ENCODE assay signal across 8 cellular contexts in the genomic region with DNA sequence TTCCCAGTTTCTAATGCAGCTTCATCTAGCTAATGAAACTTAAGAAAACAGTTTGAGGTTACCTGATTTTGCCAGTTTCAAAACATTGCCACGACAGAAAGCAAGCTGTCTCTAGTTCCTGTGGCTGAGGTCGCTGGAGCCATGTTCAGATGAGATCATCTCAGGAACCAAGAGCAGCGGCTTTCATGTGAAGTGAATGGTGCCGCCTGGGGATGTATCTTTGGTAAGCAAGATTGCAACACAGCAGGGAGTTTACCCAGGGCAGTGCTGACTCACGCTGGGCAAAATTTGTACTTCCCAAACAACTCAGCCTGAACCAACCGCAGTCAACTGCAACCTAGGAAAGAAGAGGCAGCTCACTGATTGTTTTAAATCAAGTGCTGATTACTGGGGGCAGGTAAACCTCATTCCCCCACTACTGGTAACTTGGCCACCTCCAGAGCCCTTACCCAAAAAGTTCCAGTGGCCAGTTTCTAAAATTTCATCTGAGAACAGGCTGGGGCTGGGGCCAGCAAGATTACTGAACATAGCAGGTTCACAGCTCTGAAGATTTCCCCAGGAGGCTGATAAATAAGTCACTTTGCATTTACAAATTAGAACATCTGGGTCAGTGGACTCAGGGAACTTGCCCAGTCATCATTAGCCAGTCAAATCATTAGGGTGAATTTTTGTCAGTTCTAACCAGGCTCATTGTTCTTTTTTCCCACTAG. TPM values are rescaled to one million over a fixed set of nuclear protein-coding genes. Genes with fewer than 3 reads are reported as not detected.
DNase-seq lines count a peak whose midpoint lies in the region; ATAC-seq, FAIRE-seq and TF ChIP-seq lines count a peak whose summit lies in the region.

A gene with protein sequence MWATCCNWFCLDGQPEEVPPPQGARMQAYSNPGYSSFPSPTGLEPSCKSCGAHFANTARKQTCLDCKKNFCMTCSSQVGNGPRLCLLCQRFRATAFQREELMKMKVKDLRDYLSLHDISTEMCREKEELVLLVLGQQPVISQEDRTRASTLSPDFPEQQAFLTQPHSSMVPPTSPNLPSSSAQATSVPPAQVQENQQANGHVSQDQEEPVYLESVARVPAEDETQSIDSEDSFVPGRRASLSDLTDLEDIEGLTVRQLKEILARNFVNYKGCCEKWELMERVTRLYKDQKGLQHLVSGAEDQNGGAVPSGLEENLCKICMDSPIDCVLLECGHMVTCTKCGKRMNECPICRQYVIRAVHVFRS (minus strand): TSS at position 194 of the 710 bp plus-strand sequence. CDS start 37,154 bp downstream, outside the sequence.

- no peaks in the 10 kb centered on the region for H3K9me1 ChIP-seq in endothelial cell of umbilical vein (replicated peaks; ENCODE audit: control insufficient read depth, extremely low read depth, insufficient read depth, low read length)

- intact Hi-C loops in CD14-positive monocyte (cut with micrococcal nuclease) (loop anchor here (2.0 to 5.0 kb wide), 2 partner anchors 25 to 36 kb away; no protein-coding TSS in a partner anchor), endothelial cell of umbilical vein (cut with micrococcal nuclease) (loop anchor here (1.0 to 2.0 kb wide), 4 partner anchors 26 to 65 kb away; a partner anchor contains a TSS)

- no peak within 1 kb of the TSS for H3K4me3 ChIP-seq in endothelial cell of umbilical vein (replicated peaks in 1 of 3; ENCODE audit: insufficient read depth in 1 of 3, low read depth in 1 of 3, low read length in 3 of 3)

- ATAC-seq in GM19351 (IDR thresholded peaks at IDR 0.05; ENCODE audit: unreplicated experiment), result peak; percentile 90
- peak; percentile 79 for ATAC-seq in HG03521 (IDR thresholded peaks at IDR 0.05; ENCODE audit: unreplicated experiment)

- dilution Hi-C loops in endothelial cell of umbilical vein (cut with MboI; ENCODE audit: extremely low pct_ligation_motif_present, low sequenced_read_pairs), result no loop called here

- no peaks in the 10 kb centered on the region for H3K27me3 ChIP-seq in endothelial cell of umbilical vein (ENCODE audit: control insufficient read depth in 2 of 2, insufficient read depth in 2 of 2, low read length in 2 of 2)

- H3K27me3 Mint-ChIP-seq in CD14-positive monocyte (ENCODE audit: low read depth in 3 of 3), result no peaks in the 10 kb centered on the region

- H3K27ac Mint-ChIP-seq in CD14-positive monocyte, result peak within 1 kb of the TSS; percentile 95 to 99 (median 97)

- H3K27ac ChIP-seq in endothelial cell of umbilical vein (ENCODE audit: insufficient read depth, low read depth, low read length), result peak within 1 kb of the TSS; percentile 81

- peak within 1 kb of the TSS; percentile 79 for H3K4me2 ChIP-seq in endothelial cell of umbilical vein (ENCODE audit: insufficient read depth, low read length)

- peaks cover 24 to 25% of the 10 kb centered on the region in 2 donors for H3K36me3 Mint-ChIP-seq in CD14-positive monocyte

- no peaks in the 10 kb centered on the region for H3K9me3 Mint-ChIP-seq in CD14-positive monocyte

- H3K9ac ChIP-seq in endothelial cell of umbilical vein (replicated peaks; ENCODE audit: extremely low read depth, insufficient read depth, low read length), result peak within 1 kb of the TSS; percentile 69

- POLR2A ChIA-PET in endothelial cell of umbilical vein (lab: Charles Lee), result interaction anchor here (0.7 to 1.8 kb wide), 3 partner anchors 35 to 61 kb away, joined by 4 to 6 read pairs (median 6); no protein-coding TSS in a partner anchor

- CTCF ChIA-PET in endothelial cell of umbilical vein (lab: Charles Lee), result interaction anchor here (0.6 to 3.3 kb wide), 20 partner anchors 8 to 515 kb away, joined by 3 to 24 read pairs (median 5); a partner anchor contains a TSS

- TF ChIP-seq CTCF in CD14-positive monocyte (IDR thresholded peaks at IDR 0.05) (no peak), endothelial cell of umbilical vein (IDR thresholded peaks at IDR 0.05; ENCODE audit: extremely low read depth in 1 of 2, insufficient read depth in 1 of 2, low read depth in 1 of 2, low read length in 2 of 2) (peak in 1 of 2 donors; percentile 11)

- H3K4me1 Mint-ChIP-seq in CD14-positive monocyte, result peaks cover 67% of the 10 kb centered on the region

- FAIRE-seq in endothelial cell of umbilical vein (lab: Jason Lieb, UNC), result peak; percentile 95

- peak within 1 kb of the TSS; percentile 63 for H2AFZ ChIP-seq in endothelial cell of umbilical vein (ENCODE audit: low read depth, low read length)

- TF ChIP-seq POLR2A in endothelial cell of umbilical vein (IDR thresholded peaks at IDR 0.05; ENCODE audit: low read depth, low read length), result peak; percentile 28

- no peaks in the 10 kb centered on the region for H3K79me2 ChIP-seq in endothelial cell of umbilical vein (ENCODE audit: control insufficient read depth, insufficient read depth, low read length)

- peak within 1 kb of the TSS; percentile 71 to 73 for H3K4me3 Mint-ChIP-seq in CD14-positive monocyte

- peaks cover 7% of the 10 kb centered on the region for H3K4me1 ChIP-seq in endothelial cell of umbilical vein (ENCODE audit: control insufficient read depth, extremely low read depth, insufficient read depth, low read length)

- peak; percentile 94 for DNase-seq in CD14-positive monocyte (ENCODE audit: low spot score)
- peak; percentile 90 for DNase-seq in NOMO-1 treated with dmso at 0.1 percent for 144 hours (lab: John Stamatoyannopoulos, UW; ENCODE audit: unreplicated experiment)
- DNase-seq in activated CD8-positive, alpha-beta memory T cell treated with anti-CD3 and anti-CD28 coated beads, Interleukin-2, amount 50 U/mL, for 1 hour (ENCODE audit: extremely low read depth), result peak; percentile 81
- peak; percentile 95 for DNase-seq in endothelial cell of umbilical vein (ENCODE audit: low read depth, low spot score)
- DNase-seq in midbrain (lab: John Stamatoyannopoulos, UW), result peak; percentile 95
- peak; percentile 68 to 71 for DNase-seq in stimulated activated CD8-positive, alpha-beta memory T cell treated with anti-CD3 and anti-CD28 coated beads, Interleukin-2, amount 100 ng/mL, for 1 hour (ENCODE audit: low read depth in 2 of 2)

- TSS peak; percentile 95 for BruUV-seq in endothelial cell of umbilical vein (replicated peaks; lab: Mats Ljungman, UMichigan)

- no peaks in the 10 kb centered on the region for H4K20me1 ChIP-seq in endothelial cell of umbilical vein (replicated peaks; ENCODE audit: control insufficient read depth, extremely low read depth, insufficient read depth, low read length)

- H3K9me3 ChIP-seq in endothelial cell of umbilical vein (replicated peaks; ENCODE audit: control insufficient read depth, insufficient read depth, low read length), result no peaks in the 10 kb centered on the region

- no peaks in the 10 kb centered on the region for H3K36me3 ChIP-seq in endothelial cell of umbilical vein (ENCODE audit: control insufficient read depth in 2 of 2, extremely low read depth in 1 of 2, insufficient read depth in 2 of 2, low read length in 2 of 2)

TF ChIP-seq in endothelial cell of umbilical vein, 7 proteins besides CTCF, POLR2A, EP300 and RAD21:
- peak; percentile 62 for TF ChIP-seq JUN (IDR thresholded peaks at IDR 0.05; ENCODE audit: borderline replicate concordance, insufficient read depth, insufficient read length, low read depth)
- TF ChIP-seq, protein P1, sequence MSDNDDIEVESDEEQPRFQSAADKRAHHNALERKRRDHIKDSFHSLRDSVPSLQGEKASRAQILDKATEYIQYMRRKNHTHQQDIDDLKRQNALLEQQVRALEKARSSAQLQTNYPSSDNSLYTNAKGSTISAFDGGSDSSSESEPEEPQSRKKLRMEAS (IDR thresholded peaks at IDR 0.05; ENCODE audit: insufficient read depth, insufficient read length), result no peak
- no peak for TF ChIP-seq MYC (IDR thresholded peaks at IDR 0.05; ENCODE audit: low read depth, low read length)
- TF ChIP-seq GATA2 (IDR thresholded peaks at IDR 0.05; ENCODE audit: insufficient read depth, insufficient read length, low read depth, low read length), result no peak
- TF ChIP-seq EZH2 (IDR thresholded peaks at IDR 0.05; ENCODE audit: borderline replicate concordance, low read depth, low read length, severe bottlenecking), result no peak
- TF ChIP-seq POLR2AphosphoS5 (IDR thresholded peaks at IDR 0.05; ENCODE audit: insufficient read depth, low read depth, low read length), result peak; percentile 53
- TF ChIP-seq FOS (IDR thresholded peaks at IDR 0.05; ENCODE audit: borderline replicate concordance, insufficient read depth, low read length), result peak; percentile 77
TF ChIP-seq in endothelial cell of umbilical vein: peak in this region for 3.

RNA-seq across cellular contexts. Expression of the gene that starts here (rescaled TPM):
- polyA plus RNA-seq in CD14-positive monocyte, result 10 to 100 TPM; 16.1 to 24.7 TPM
- total RNA-seq in endothelial cell of umbilical vein, result 14.1 and 14.2 TPM in 2 replicates
- 6.6 and 7.0 TPM in 2 replicates for polyA plus RNA-seq in endothelial cell of umbilical vein
- polyA plus RNA-seq in endothelial cell of umbilical vein (2011; cell fraction: cytosol; rRNA removed), result 8.7 TPM in 2 replicates
- 9.3 and 9.8 TPM in 2 replicates for polyA plus RNA-seq in endothelial cell of umbilical vein (2011; cell fraction: nucleus; rRNA removed)
- polyA plus RNA-seq in endothelial cell of umbilical vein (2012), result 11.3 and 12.1 TPM in 2 replicates
- polyA minus RNA-seq in endothelial cell of umbilical vein, result 38.1 and 39.6 TPM in 2 replicates
- 25.9 TPM for polyA minus RNA-seq in endothelial cell of umbilical vein (2011; cell fraction: cytosol; rRNA and poly(A)+ RNA removed)
- 8.9 and 10.1 TPM in 2 replicates for polyA minus RNA-seq in endothelial cell of umbilical vein (2011; cell fraction: nucleus; rRNA and poly(A)+ RNA removed)
